ENCODE assay signal across 8 cellular contexts in the genomic region with DNA sequence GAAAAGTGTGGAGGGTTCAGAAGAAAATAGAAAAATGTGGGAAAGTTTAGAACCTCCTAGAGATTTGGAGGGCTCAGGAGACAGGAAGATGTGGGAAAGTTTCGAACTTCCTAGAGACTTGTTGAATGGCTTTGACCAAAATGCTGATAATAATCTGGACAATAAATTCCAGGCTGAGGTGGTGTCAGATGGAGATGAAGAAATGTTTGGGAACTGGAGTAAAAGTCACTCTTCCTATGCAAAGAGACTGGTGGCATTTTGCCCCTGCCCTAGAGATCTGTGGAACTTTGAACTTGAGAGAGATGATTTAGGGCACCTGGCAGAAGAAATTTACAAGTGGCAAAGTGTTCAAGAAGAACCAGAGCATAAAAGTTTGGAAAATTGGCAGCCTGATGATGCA. TPM values are rescaled to one million over a fixed set of nuclear protein-coding genes. Genes with fewer than 3 reads are reported as not detected.
DNase-seq lines count a peak whose midpoint lies in the region; ATAC-seq, FAIRE-seq and TF ChIP-seq lines count a peak whose summit lies in the region.
"Not testable (repeated sequence)": the region's sequence is repeated elsewhere in the genome, so short reads cannot be mapped to it uniquely, and the experiment has no call there.

No MANE protein-coding gene starts in this region.

- H3K9me3 Mint-ChIP-seq in Caco-2 (ENCODE audit: unreplicated experiment), result not testable (repeated sequence)

- POLR2A ChIA-PET in Caco-2 (lab: Charles Lee); HEK293 (lab: Yijun Ruan, JAX); PC-9 (lab: Charles Lee; ENCODE audit: unreplicated experiment): not testable (repeated sequence)

- H3K9me3 ChIP-seq in Caco-2; HEK293 (ENCODE audit: control insufficient read depth, insufficient read depth, low read depth, low read length); HUES48 (ENCODE audit: control insufficient read depth, insufficient read depth, low read length); PC-9 (ENCODE audit: insufficient read depth, low read depth); hepatocyte (ENCODE audit: low read depth); liver (ENCODE audit: control insufficient read depth in 4 of 4, low read length in 3 of 4); small intestine (ENCODE audit: control insufficient read depth, low read depth): not testable (repeated sequence)

- H3K79me2 ChIP-seq in PC-9 (ENCODE audit: low read depth); hepatocyte: not testable (repeated sequence)

- not testable (repeated sequence) for H3K27me3 Mint-ChIP-seq in Caco-2 (ENCODE audit: insufficient read depth, unreplicated experiment)

- not testable (repeated sequence) for H3K36me3 ChIP-seq in Caco-2 (ENCODE audit: control insufficient read depth, insufficient read depth, low read length); HEK293 (ENCODE audit: control insufficient read depth in 2 of 2, insufficient read depth in 1 of 2, low read length in 2 of 2); HUES48 (ENCODE audit: control insufficient read depth, insufficient read depth, low read length); PC-9 (ENCODE audit: low read depth); hepatocyte (replicated peaks; ENCODE audit: insufficient read depth, low read depth); liver (ENCODE audit: control insufficient read depth in 4 of 4, insufficient read depth in 3 of 4, low read depth in 1 of 4, low read length in 3 of 4); small intestine (ENCODE audit: control insufficient read depth in 2 of 2, insufficient read depth in 2 of 2, low read length in 2 of 2)

- peaks cover 39% of the 10 kb centered on the region for H3K4me1 ChIP-seq in Caco-2
- H3K4me1 ChIP-seq in HEK293 (ENCODE audit: control insufficient read depth, insufficient read depth, low read length); hepatocyte (ENCODE audit: insufficient read depth); small intestine (ENCODE audit: control insufficient read depth in 2 of 2, insufficient read depth in 1 of 2, low read depth in 1 of 2, low read length in 1 of 2): not testable (repeated sequence)
- H3K4me1 ChIP-seq in HUES48 (ENCODE audit: control insufficient read depth, insufficient read depth, low read length), result peaks cover 15% of the 10 kb centered on the region
- H3K4me1 ChIP-seq in PC-9 (replicated peaks; ENCODE audit: insufficient read depth), result peaks cover 28% of the 10 kb centered on the region
- H3K4me1 ChIP-seq in liver (ENCODE audit: control insufficient read depth in 4 of 4, insufficient read depth in 4 of 4, low read length in 3 of 4), result peaks cover 17 to 68% (median 57%) of the 10 kb centered on the region in 4 donors

- not testable (repeated sequence) for H4K20me1 ChIP-seq in PC-9 (ENCODE audit: insufficient read depth); hepatocyte (ENCODE audit: insufficient read depth, poor library complexity, severe bottlenecking)

- H3K27ac ChIP-seq in HEK293 (ENCODE audit: extremely low read depth, low read depth, low read length); liver (ENCODE audit: low read depth in 1 of 2, low read length in 2 of 2); small intestine (ENCODE audit: low read depth in 1 of 2, low read length in 1 of 2): not testable (repeated sequence)
- H3K27ac ChIP-seq in HUES48 (ENCODE audit: low read depth, low read length), result peak overlapping the region; percentile 5
- peak overlapping the region; percentile 46 for H3K27ac ChIP-seq in PC-9
- H3K27ac ChIP-seq in hepatocyte, result peak overlapping the region; percentile 53

- H3K9me2 ChIP-seq in PC-9 (ENCODE audit: insufficient read depth); hepatocyte (replicated peaks; ENCODE audit: insufficient read depth): not testable (repeated sequence)

- TF ChIP-seq CTCF in Caco-2 (IDR thresholded peaks at IDR 0.05; ENCODE audit: insufficient read depth in 1 of 2, low read depth in 1 of 2, low read length in 1 of 2, severe bottlenecking in 1 of 2, unreplicated experiment in 1 of 2); HEK293 (tag by site-specific recombination; IDR thresholded peaks at IDR 0.05); PC-9 (conservative IDR thresholded peaks at IDR 0.05); hepatocyte (IDR thresholded peaks at IDR 0.05; ENCODE audit: poor library complexity); liver (IDR thresholded peaks at IDR 0.05; ENCODE audit: low read depth, low read length, missing input control): not testable (repeated sequence)

- H3K36me3 Mint-ChIP-seq in Caco-2 (ENCODE audit: insufficient read depth, unreplicated experiment), result not testable (repeated sequence)

- TF ChIP-seq RAD21 in liver (IDR thresholded peaks at IDR 0.05), result not testable (repeated sequence)

- peaks cover 28% of the 10 kb centered on the region for H3K4me1 Mint-ChIP-seq in Caco-2 (ENCODE audit: low read depth, unreplicated experiment)

- H3F3A ChIP-seq in PC-9 (ENCODE audit: insufficient read depth, low read depth), result not testable (repeated sequence)

- WGBS in hepatocyte (ENCODE audit: low lambda C conversion rate, missing lambda C conversion rate), result 52% methylated on average over 1 of the region's 1 CpG
- 30% methylated on average over 1 of the region's 1 CpG for WGBS in liver
- 24 to 73% (median 61%) methylated on average over 1 of the region's 1 CpG for WGBS in small intestine, 3 donors

- not testable (repeated sequence) for DNase-seq in Caco-2; hepatocyte (ENCODE audit: low spot score); left colon
- DNase-seq in PC-9, result peak in 1 of 2 experiments; percentile 76
- peak; percentile 49 for DNase-seq in small intestine

- CTCF ChIA-PET in Caco-2 (lab: Charles Lee); HEK293 (lab: Yijun Ruan, JAX); PC-9 (lab: Charles Lee): not testable (repeated sequence)

- not testable (repeated sequence) for H3K27me3 ChIP-seq in Caco-2 (replicated peaks; ENCODE audit: control insufficient read depth, insufficient read depth, low read length); HUES48 (ENCODE audit: control insufficient read depth, insufficient read depth, low read length); PC-9 (ENCODE audit: insufficient read depth, low read depth); hepatocyte; liver (ENCODE audit: control insufficient read depth in 4 of 4, insufficient read depth in 4 of 4, low read length in 3 of 4); small intestine (ENCODE audit: control insufficient read depth in 2 of 2, insufficient read depth in 2 of 2, low read length in 2 of 2)

- H3K27ac Mint-ChIP-seq in Caco-2 (ENCODE audit: unreplicated experiment), result not testable (repeated sequence)

- not testable (repeated sequence) for BruUV-seq in Caco-2 (replicated peaks; lab: Mats Ljungman, UMichigan); PC-9 (replicated peaks; lab: Mats Ljungman, UMichigan)

- peak overlapping the region; percentile 55 for H3K4me2 ChIP-seq in PC-9
- not testable (repeated sequence) for H3K4me2 ChIP-seq in hepatocyte

- not testable (repeated sequence) for H3K4me3 ChIP-seq in Caco-2 (ENCODE audit: low read depth, low read length); HEK293 (ENCODE audit: low read depth, low read length); HUES48 (ENCODE audit: low read depth, low read length); PC-9; hepatocyte; liver (ENCODE audit: low read depth in 1 of 3, low read length in 3 of 3); small intestine (ENCODE audit: low read depth in 1 of 2, low read length in 2 of 2)

- 0 out of 2 replicates have a peak overlapping the region, but pooled peaks have one; percentile 25 for H2AFZ ChIP-seq in PC-9
- not testable (repeated sequence) for H2AFZ ChIP-seq in hepatocyte

- peak; percentile 45 for ATAC-seq in left colon

- intact Hi-C loops in Caco-2 (cut with micrococcal nuclease; ENCODE audit: unreplicated experiment); PC-9 (cut with micrococcal nuclease; ENCODE audit: unreplicated experiment); left colon (cut with DNase I, micrococcal nuclease): not testable (repeated sequence)

- not testable (repeated sequence) for H3K9ac ChIP-seq in HUES48 (ENCODE audit: low read depth, low read length); liver (ENCODE audit: low read depth in 1 of 2, low read length in 2 of 2)

- not testable (repeated sequence) for FAIRE-seq in small intestine (lab: Jason Lieb, UNC)

- peak overlapping the region; percentile 29 for H3K4me3 Mint-ChIP-seq in Caco-2 (ENCODE audit: unreplicated experiment)

TF ChIP-seq in HEK293, 187 proteins besides CTCF, POLR2A, EP300 and RAD21:
- TF ChIP-seq SCRT2 (tag by site-specific recombination; IDR thresholded peaks at IDR 0.05), result peak; percentile 50; the same call in 1 of the 2 replicates

TF ChIP-seq in liver, 16 proteins besides CTCF, POLR2A, EP300 and RAD21 (continues in another document):
- peak; percentile 25 for TF ChIP-seq HNF4G (IDR thresholded peaks at IDR 0.05)
- TF ChIP-seq HNF4A (conservative IDR thresholded peaks at IDR 0.05), result peak; percentile 87 to 88
- TF ChIP-seq RXRA (IDR thresholded peaks at IDR 0.05), result peak; percentile 89
- peak; percentile 79 for TF ChIP-seq SP1 (IDR thresholded peaks at IDR 0.05)

RNA-seq across cellular contexts. Expression of a gene that starts 5.4 kb away (rescaled TPM):
- total RNA-seq in Caco-2 (2022), result 74.1 and 79.9 TPM in 2 replicates
- total RNA-seq in PC-9 (2021), result 32.0 and 39.6 TPM in 2 replicates
- 39.3 and 43.1 TPM in 2 replicates for total RNA-seq in hepatocyte
- 30.0 and 31.3 TPM in 2 replicates for polyA plus RNA-seq in hepatocyte
- 10 to 100 TPM; 30.2 to 33.2 TPM for total RNA-seq in left colon
- 10 to 100 TPM; 12.3 to 46.4 TPM for total RNA-seq in liver
- 10 to 100 TPM; 16.0 to 26.2 TPM for polyA plus RNA-seq in liver
- polyA plus RNA-seq in small intestine, result 10 to 100 TPM; 18.7 to 21.9 (median 21.6) TPM

RNA-seq across cellular contexts. Expression of a gene that starts 35.1 kb away (rescaled TPM):
- total RNA-seq in Caco-2 (2022) (90.3 and 90.8 TPM in 2 replicates), PC-9 (2021) (33.7 and 35.4 TPM in 2 replicates), hepatocyte (81.4 and 81.8 TPM in 2 replicates), left colon (100 to 1,000 TPM; 110 to 117 TPM), liver (10 to 100 TPM; 14.2 to 18.6 TPM)
- polyA plus RNA-seq in hepatocyte (97.1 and 110 TPM in 2 replicates), liver (10 to 100 TPM; 35.0 to 66.3 TPM), small intestine (100 to 1,000 TPM; 106 to 227 (median 178) TPM)
